Comparison of ENCODE assay signal across 8 cellular contexts in genomic region chr3:8964436-8965370, GRCh38. TPM values are rescaled to one million over a fixed set of nuclear protein-coding genes. Genes with fewer than 3 reads are reported as not detected.
A peak's percentile ranks its signal among the peaks of the same experiment; 100 is the strongest.
DNase-seq lines count a peak whose midpoint lies in the region; ATAC-seq and TF ChIP-seq lines count a peak whose summit lies in the region.

No MANE protein-coding gene starts in this region.

- H3K4me1 Mint-ChIP-seq in activated naive CD8-positive, alpha-beta T cell treated with anti-CD3 and anti-CD28 coated beads, Interleukin-2, amount 50 U/mL, for 24 hours, result peaks cover 34% of the 10 kb centered on the region

- peaks cover 11% of the 10 kb centered on the region for H3K36me3 Mint-ChIP-seq in activated naive CD8-positive, alpha-beta T cell treated with anti-CD3 and anti-CD28 coated beads, Interleukin-2, amount 50 U/mL, for 24 hours (ENCODE audit: low read depth)

- H3K9me3 ChIP-seq in MG63 (no peaks in the 10 kb centered on the region), colonic mucosa (no peaks in the 10 kb centered on the region)

- TF ChIP-seq CTCF in colonic mucosa (IDR thresholded peaks at IDR 0.05), result no peak

- H3K27ac Mint-ChIP-seq in activated naive CD8-positive, alpha-beta T cell treated with anti-CD3 and anti-CD28 coated beads, Interleukin-2, amount 50 U/mL, for 24 hours, result no peak overlapping the region

- DNase-seq in Caki2 (ENCODE audit: low read depth) (peak; percentile 53), MG63 (peak; percentile 79), colonic mucosa (peak; percentile 82), myocyte (ENCODE audit: low read depth) (peak; percentile 79), middle frontal gyrus (ENCODE audit: extremely low spot score, low spot score) (no peak)
- DNase-seq in activated naive CD8-positive, alpha-beta T cell treated with anti-CD3 and anti-CD28 coated beads, Interleukin-2, amount 50 U/mL, for 24 hours, result no peak

- H3K27me3 ChIP-seq in MG63, result no peaks in the 10 kb centered on the region
- H3K27me3 ChIP-seq in colonic mucosa, result no peaks in the 10 kb centered on the region

- in situ Hi-C loops in Caki2 (cut with HindIII; ENCODE audit: low pct_unique_long_range_greater_than_20kb, low sequenced_read_pairs), result no loop called here

- no peak overlapping the region for H3K4me3 Mint-ChIP-seq in activated naive CD8-positive, alpha-beta T cell treated with anti-CD3 and anti-CD28 coated beads, Interleukin-2, amount 50 U/mL, for 24 hours

- H3K36me3 ChIP-seq in MG63 (peaks cover 4% of the 10 kb centered on the region), colonic mucosa (no peaks in the 10 kb centered on the region)

- intact Hi-C loops in colonic mucosa (cut with DNase I), result no loop called here

- H3K4me3 ChIP-seq in MG63, result no peak overlapping the region
- H3K4me3 ChIP-seq in colonic mucosa, result no peak overlapping the region

- H3K4me1 ChIP-seq in colonic mucosa, result peaks cover 7% of the 10 kb centered on the region

- H3K27me3 Mint-ChIP-seq in activated naive CD8-positive, alpha-beta T cell treated with anti-CD3 and anti-CD28 coated beads, Interleukin-2, amount 50 U/mL, for 24 hours, result peaks cover 8% of the 10 kb centered on the region

- no peak for ATAC-seq in activated naive CD8-positive, alpha-beta T cell treated with anti-CD3 and anti-CD28 coated beads, Interleukin-2, amount 50 U/mL, for 24 hours
- ATAC-seq in GM21515 (IDR thresholded peaks at IDR 0.05; ENCODE audit: unreplicated experiment) (no peak), GM18517 (IDR thresholded peaks at IDR 0.05; ENCODE audit: unreplicated experiment) (no peak)

- peak overlapping the region in 1 of 2 donors; percentile 35 for H3K9ac ChIP-seq in colonic mucosa (ENCODE audit: low read depth in 2 of 2, low read length in 2 of 2)

- H3K9me3 Mint-ChIP-seq in activated naive CD8-positive, alpha-beta T cell treated with anti-CD3 and anti-CD28 coated beads, Interleukin-2, amount 50 U/mL, for 24 hours, result no peaks in the 10 kb centered on the region

- H3K27ac ChIP-seq in colonic mucosa, result peak overlapping the region; percentile 81

RNA-seq across cellular contexts. Expression of gene RAD18, which starts 1.4 kb away (rescaled TPM):
- total RNA-seq in Caki2 (2014; rRNA removed; shearing (Covaris generic); ENCODE audit: low replicate concordance), result 3.9 and 11.9 TPM in 2 replicates
- 8.5 and 11.0 TPM in 2 replicates for total RNA-seq in MG63 (2014; rRNA removed; shearing (Covaris generic); ENCODE audit: low replicate concordance)
- 10 to 100 TPM; 12.2 to 25.9 TPM for total RNA-seq in colonic mucosa
- 7.7 and 17.4 TPM in 2 replicates for total RNA-seq in myocyte
- 2.3 TPM for polyA plus RNA-seq in myocyte (2012)

Comparison
In these comparisons a context has a peak if more than half of its experiments do, and no peak if none do; other contexts are left out.
1. DNase-seq: peak in Caki2 (single experiment), MG63 (single experiment), colonic mucosa (single experiment) and myocyte (single experiment); none in middle frontal gyrus (single experiment) and activated naive CD8-positive, alpha-beta T cell treated with anti-CD3 and anti-CD28 coated beads, Interleukin-2, amount 50 U/mL, for 24 hours (single experiment).